ENCODE assay signal across 6 cellular contexts in the genomic region with DNA sequence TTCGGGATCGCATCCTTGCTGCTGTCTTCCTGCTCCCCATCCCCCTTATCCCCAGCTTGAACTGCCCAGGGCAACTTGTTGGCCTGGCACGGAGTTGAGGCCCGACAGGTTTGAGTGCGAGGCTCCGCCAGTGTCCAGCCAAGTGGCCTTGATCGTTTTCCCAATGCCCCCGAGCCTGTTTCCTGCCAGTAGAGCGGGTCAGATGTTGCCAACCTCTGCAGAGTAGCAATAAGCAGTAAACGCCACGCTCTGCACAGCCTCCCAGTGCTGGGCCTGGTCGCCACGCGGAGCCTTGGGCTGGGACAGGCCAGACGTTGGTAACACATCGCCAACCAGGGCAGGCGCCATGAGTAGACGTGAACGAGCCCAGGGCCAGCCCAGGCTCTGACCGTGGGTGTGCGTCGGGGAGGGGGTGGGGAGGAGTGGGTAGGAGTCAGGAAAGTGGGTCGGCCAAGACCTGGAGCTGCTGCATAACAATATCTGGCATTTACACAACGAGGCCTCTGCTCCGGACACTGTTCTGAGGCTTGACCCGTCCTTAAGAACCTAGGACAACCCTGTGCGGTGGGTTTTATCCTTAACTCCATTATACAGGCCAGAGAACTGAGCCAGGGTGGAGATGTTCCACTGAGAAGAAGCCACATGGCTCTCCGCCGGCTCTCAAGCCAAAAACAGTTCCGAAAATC. TPM values are rescaled to one million over a fixed set of nuclear protein-coding genes. Genes with fewer than 3 reads are reported as not detected.
A peak's percentile ranks its signal among the peaks of the same experiment; 100 is the strongest.
DNase-seq lines count a peak whose midpoint lies in the region; ATAC-seq, FAIRE-seq and TF ChIP-seq lines count a peak whose summit lies in the region.

No MANE protein-coding gene starts in this region.

- peak overlapping the region; percentile 92 for H3K4me3 Mint-ChIP-seq in dendritic cell treated with granulocyte-macrophage colony-stimulating factor and Interleukin-4, amounts not matched to agents 40 ng/mL and 50 ng/mL, for 4 days
- H3K4me3 Mint-ChIP-seq in progenitor cell of endocrine pancreas (ENCODE audit: low read depth) = peak overlapping the region; percentile 77

- peak overlapping the region; percentile 13 to 89; a peak in 3 of 4 replicates for H3K4me3 ChIP-seq in DND-41 (ENCODE audit: low read depth in 1 of 2, low read length in 2 of 2)

- no peaks in the 10 kb centered on the region for H3K9me3 ChIP-seq in DND-41 (ENCODE audit: insufficient read depth, low read length, severe bottlenecking)

- peak overlapping the region; percentile 88 for H3K9ac ChIP-seq in DND-41 (ENCODE audit: low read depth, low read length)

- H3K79me2 ChIP-seq in DND-41 (ENCODE audit: insufficient read depth, low read length) = peaks cover 11% of the 10 kb centered on the region

- 0 out of 2 replicates have a peak, but pooled peaks cover 1% of the 10 kb centered on the region for H4K20me1 ChIP-seq in DND-41 (ENCODE audit: insufficient read depth, low read length)

- peaks cover 33% of the 10 kb centered on the region for H3K4me1 ChIP-seq in DND-41 (ENCODE audit: insufficient read depth, low read length)

- peak overlapping the region; percentile 96 for H3K27ac Mint-ChIP-seq in dendritic cell treated with granulocyte-macrophage colony-stimulating factor and Interleukin-4, amounts not matched to agents 40 ng/mL and 50 ng/mL, for 4 days
- peak overlapping the region; percentile 83 for H3K27ac Mint-ChIP-seq in progenitor cell of endocrine pancreas

- H3K36me3 Mint-ChIP-seq in dendritic cell treated with granulocyte-macrophage colony-stimulating factor and Interleukin-4, amounts not matched to agents 40 ng/mL and 50 ng/mL, for 4 days (ENCODE audit: low read depth) = peaks cover 21% of the 10 kb centered on the region
- H3K36me3 Mint-ChIP-seq in progenitor cell of endocrine pancreas (ENCODE audit: insufficient read depth) = no peaks in the 10 kb centered on the region

- intact Hi-C loops in dendritic cell treated with granulocyte-macrophage colony-stimulating factor and Interleukin-4, amounts not matched to agents 40 ng/mL and 50 ng/mL, for 4 days (cut with micrococcal nuclease) = loop anchor here (1.0 kb wide), 1 partner anchor 32 kb away; the partner anchor contains the start of gene PARP3

- TF ChIP-seq CTCF in DND-41 (IDR thresholded peaks at IDR 0.05; ENCODE audit: borderline replicate concordance, extremely low read depth, low read length, poor library complexity, severe bottlenecking) (no peak), progenitor cell of endocrine pancreas (IDR thresholded peaks at IDR 0.05; ENCODE audit: unreplicated experiment) (peak; percentile 5)

- no peaks in the 10 kb centered on the region for H3K9me3 Mint-ChIP-seq in dendritic cell treated with granulocyte-macrophage colony-stimulating factor and Interleukin-4, amounts not matched to agents 40 ng/mL and 50 ng/mL, for 4 days
- H3K9me3 Mint-ChIP-seq in progenitor cell of endocrine pancreas (ENCODE audit: low read depth) = no peaks in the 10 kb centered on the region

- peak overlapping the region; percentile 87 for H3K27ac ChIP-seq in DND-41 (ENCODE audit: low read length)

- H3K27me3 Mint-ChIP-seq in dendritic cell treated with granulocyte-macrophage colony-stimulating factor and Interleukin-4, amounts not matched to agents 40 ng/mL and 50 ng/mL, for 4 days = peaks cover 3% of the 10 kb centered on the region
- no peaks in the 10 kb centered on the region for H3K27me3 Mint-ChIP-seq in progenitor cell of endocrine pancreas

- peak; percentile 41 for ATAC-seq in DND-41 (ENCODE audit: insufficient read depth, low read depth)
- ATAC-seq in HG03521 (IDR thresholded peaks at IDR 0.05; ENCODE audit: unreplicated experiment) = peak; percentile 6

- H3K36me3 ChIP-seq in DND-41 (ENCODE audit: insufficient read depth, low read length) = peaks cover 9% of the 10 kb centered on the region

- H2AFZ ChIP-seq in DND-41 (ENCODE audit: low read depth, low read length) = peak overlapping the region; percentile 96

- no peaks in the 10 kb centered on the region for H3K27me3 ChIP-seq in DND-41 (ENCODE audit: insufficient read depth, low read length, poor library complexity)

- H3K4me2 ChIP-seq in DND-41 (ENCODE audit: insufficient read depth, low read length) = peak overlapping the region; percentile 91

- peaks cover 45% of the 10 kb centered on the region for H3K4me1 Mint-ChIP-seq in dendritic cell treated with granulocyte-macrophage colony-stimulating factor and Interleukin-4, amounts not matched to agents 40 ng/mL and 50 ng/mL, for 4 days (ENCODE audit: low read depth)
- H3K4me1 Mint-ChIP-seq in progenitor cell of endocrine pancreas (ENCODE audit: low read depth) = peaks cover 10% of the 10 kb centered on the region

- FAIRE-seq in urothelium cell line (lab: Jason Lieb, UNC) = no peak
- no peak for FAIRE-seq in frontal cortex (lab: Jason Lieb, UNC)

- DNase-seq in DND-41 = peak; percentile 43
- DNase-seq in progenitor cell of endocrine pancreas (ENCODE audit: low spot score, unreplicated experiment) = no peak
- DNase-seq in urothelium cell line (ENCODE audit: low spot score) = no peak
- no peak for DNase-seq in frontal cortex (ENCODE audit: low spot score in 2 of 2)

RNA-seq across cellular contexts. Expression of gene ABHD14A, which starts 0.4 kb away (rescaled TPM):
- total RNA-seq in progenitor cell of endocrine pancreas = 16.4 and 19.4 TPM in 2 replicates
- total RNA-seq in frontal cortex = 22.8 TPM

RNA-seq across cellular contexts. Expression of gene ABHD14B, which starts 0.6 kb away (rescaled TPM):
- total RNA-seq in progenitor cell of endocrine pancreas = 13.7 and 14.4 TPM in 2 replicates
- total RNA-seq in frontal cortex = 1.6 TPM

RNA-seq across cellular contexts. Expression of gene PCBP4, which starts 7.2 kb away (rescaled TPM):
- 159 and 160 TPM in 2 replicates for total RNA-seq in progenitor cell of endocrine pancreas
- total RNA-seq in frontal cortex = 45.7 TPM

RNA-seq across cellular contexts. Expression of gene ACY1, which starts 8.9 kb away (rescaled TPM):
- total RNA-seq in progenitor cell of endocrine pancreas = 38.0 and 43.0 TPM in 2 replicates
- total RNA-seq in frontal cortex = 3.3 TPM

RNA-seq across cellular contexts. Expression of gene GPR62, which starts 19.2 kb away (rescaled TPM):
- total RNA-seq in progenitor cell of endocrine pancreas = 0.12 TPM in 1 of 2 replicates, not detected in the other
- total RNA-seq in frontal cortex = 0.41 TPM
